Comparison of ENCODE assay signal across 7 cellular contexts in the genomic region with DNA sequence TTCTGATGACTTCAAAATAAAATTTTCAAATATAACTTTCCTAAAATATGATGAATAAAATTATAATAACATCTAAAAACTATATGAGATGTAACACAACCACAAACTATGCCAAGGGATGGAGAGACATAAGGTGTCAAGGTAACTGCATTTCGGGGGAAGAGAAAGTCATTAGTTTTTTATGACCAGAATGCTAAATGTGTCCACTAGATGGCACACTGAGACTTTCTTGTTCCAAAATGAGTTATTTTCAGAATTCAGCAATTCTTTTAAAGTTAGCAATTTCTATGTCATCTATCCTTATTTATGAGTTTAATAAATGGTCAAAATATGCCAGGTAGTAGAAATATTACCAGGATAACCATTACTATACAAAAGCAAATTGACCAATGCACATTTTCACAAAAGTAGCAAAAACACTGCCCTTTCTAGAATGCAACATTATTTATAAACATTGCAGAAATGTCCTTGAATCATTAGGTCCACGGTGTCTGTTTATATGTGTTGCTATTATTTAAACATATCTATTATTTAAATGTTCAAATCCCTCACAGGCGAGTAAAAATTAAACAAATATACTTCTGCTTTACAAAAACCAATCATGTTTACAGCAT.
A peak's percentile ranks its signal among the peaks of the same experiment; 100 is the strongest.
DNase-seq lines count a peak whose midpoint lies in the region; ATAC-seq and TF ChIP-seq lines count a peak whose summit lies in the region.

No MANE protein-coding gene starts in this region.

- POLR2A ChIA-PET in RWPE1 (lab: Yijun Ruan, JAX; ENCODE audit: low non-redundant PET): no interaction called here

- H3K18ac ChIP-seq in H9 (ENCODE audit: insufficient read length, low read depth, low read length): no peak overlapping the region

- no peak overlapping the region for H3K4ac ChIP-seq in H9 (ENCODE audit: low read depth, low read length)

- no peak overlapping the region for H3T11ph ChIP-seq in H9 (ENCODE audit: low read length)

- no peak for ATAC-seq in GM19023 (IDR thresholded peaks at IDR 0.05; ENCODE audit: unreplicated experiment)

- no peaks in the 10 kb centered on the region for H3K79me1 ChIP-seq in H9 (ENCODE audit: insufficient read depth, low read depth, low read length, poor library complexity, severe bottlenecking)

- H3K4me3 Mint-ChIP-seq in H9 (no peak overlapping the region), progenitor cell of endocrine pancreas (ENCODE audit: low read depth) (no peak overlapping the region)

- H3K27me3 Mint-ChIP-seq in H9 (ENCODE audit: low read depth): no peaks in the 10 kb centered on the region
- no peaks in the 10 kb centered on the region for H3K27me3 Mint-ChIP-seq in progenitor cell of endocrine pancreas

- no peak overlapping the region for H4K8ac ChIP-seq in H9 (replicated peaks; ENCODE audit: insufficient read length, low read depth, low read length)

- H3K27ac ChIP-seq in H9 (ENCODE audit: insufficient read length, low read depth, low read length) (no peak overlapping the region), RWPE1 (no peak overlapping the region)

- no peak overlapping the region for H2BK20ac ChIP-seq in H9 (ENCODE audit: low read depth, low read length, poor library complexity, severe bottlenecking)

- no peak overlapping the region for H3K14ac ChIP-seq in H9 (ENCODE audit: insufficient read depth, low read length)

- no peak overlapping the region for H3K4me3 ChIP-seq in fibroblast of mammary gland (ENCODE audit: control insufficient read depth, low read depth, low read length)

- H3K79me2 ChIP-seq in H9 (ENCODE audit: insufficient read depth, low read length): no peaks in the 10 kb centered on the region

- no peak overlapping the region for H3K4me2 ChIP-seq in H9 (ENCODE audit: insufficient read depth, insufficient read length, low read length)

- no peaks in the 10 kb centered on the region for H3K4me1 ChIP-seq in H9 (ENCODE audit: insufficient read depth, low read length)

- no CpG with 5 or more reads among the region's 3 CpGs for WGBS in H9 (ENCODE audit: extremely low coverage, insufficient read length, low lambda C conversion rate)

- H3K9ac ChIP-seq in H9 (ENCODE audit: extremely low read depth, insufficient read length, low read length): no peak overlapping the region

- TF ChIP-seq CTCF in H9 (conservative IDR thresholded peaks at IDR 0.05) (peak; percentile 86), RWPE1 (conservative IDR thresholded peaks at IDR 0.05; ENCODE audit: low read depth) (peak; percentile 77), fibroblast of mammary gland (conservative IDR thresholded peaks at IDR 0.05; ENCODE audit: control insufficient read depth, insufficient read depth, low read depth, low read length) (peak; percentile 79), progenitor cell of endocrine pancreas (IDR thresholded peaks at IDR 0.05; ENCODE audit: unreplicated experiment) (peak; percentile 85)

- peaks cover 0 to 4% (median 0%) of the 10 kb centered on the region in 3 experiments; a peak in 1 of 7 replicates for H3K36me3 Mint-ChIP-seq in H9 (ENCODE audit: insufficient read depth in 1 of 3, low read depth in 3 of 3)
- H3K36me3 Mint-ChIP-seq in progenitor cell of endocrine pancreas (ENCODE audit: insufficient read depth): peaks cover 1% of the 10 kb centered on the region

- H2AK5ac ChIP-seq in H9 (ENCODE audit: insufficient read length, low read length): no peak overlapping the region

- CTCF ChIA-PET in RWPE1 (lab: Yijun Ruan, JAX): interaction anchor here (0.6 kb wide), 1 partner anchor 77 kb away, joined by 3 read pairs; no protein-coding TSS in a partner anchor

- H2BK12ac ChIP-seq in H9 (ENCODE audit: insufficient read length, low read depth, low read length): no peak overlapping the region

- H4K5ac ChIP-seq in H9 (ENCODE audit: insufficient read length, low read depth, low read length): no peak overlapping the region

- H3K27ac Mint-ChIP-seq in H9: no peak overlapping the region
- H3K27ac Mint-ChIP-seq in progenitor cell of endocrine pancreas: no peak overlapping the region

- DNase-seq in DMS 273 treated with DMSO at 0.1 percent for 48 hours (lab: John Stamatoyannopoulos, UW) (peak; percentile 0), H9 (no peak), RWPE1 (ENCODE audit: low spot score) (peak; percentile 8), fibroblast of mammary gland (ENCODE audit: low read depth) (peak; percentile 53), progenitor cell of endocrine pancreas (ENCODE audit: low spot score, unreplicated experiment) (no peak)
- DNase-seq in activated CD8-positive, alpha-beta memory T cell treated with anti-CD3 and anti-CD28 coated beads, Interleukin-2, amount 50 U/mL, for 48 hours: no peak

- H3K23ac ChIP-seq in H9 (ENCODE audit: insufficient read length, low read depth, low read length): no peak overlapping the region

- no peak overlapping the region for H3K56ac ChIP-seq in H9 (ENCODE audit: insufficient read length, low read depth, low read length)

- H2BK15ac ChIP-seq in H9 (ENCODE audit: low read depth, low read length): no peak overlapping the region

- no peaks in the 10 kb centered on the region for H3K27me3 ChIP-seq in H9 (ENCODE audit: insufficient read depth, low read length)

- no peak overlapping the region for H2AFZ ChIP-seq in H9 (ENCODE audit: low read length)

- H3K4me1 Mint-ChIP-seq in H9: peaks cover 6 to 9% of the 10 kb centered on the region in 2 experiments
- peaks cover 3% of the 10 kb centered on the region for H3K4me1 Mint-ChIP-seq in progenitor cell of endocrine pancreas (ENCODE audit: low read depth)

- no peaks in the 10 kb centered on the region for H3K23me2 ChIP-seq in H9 (ENCODE audit: insufficient read length, low read depth, low read length, poor library complexity, severe bottlenecking)

- no peaks in the 10 kb centered on the region for H3K9me3 ChIP-seq in H9 (ENCODE audit: control insufficient read depth, low read depth, low read length)

- H2BK120ac ChIP-seq in H9 (ENCODE audit: low read depth, low read length, poor library complexity, severe bottlenecking): no peak overlapping the region

- no peak overlapping the region for H4K91ac ChIP-seq in H9 (ENCODE audit: insufficient read length, low read depth, low read length)

- H4K20me1 ChIP-seq in H9 (ENCODE audit: control insufficient read depth, insufficient read depth, insufficient read length): no peaks in the 10 kb centered on the region

- H2BK5ac ChIP-seq in H9 (ENCODE audit: insufficient read length, low read length): no peak overlapping the region

- H3K9me3 Mint-ChIP-seq in H9: no peaks in the 10 kb centered on the region; a peak in 1 of 5 replicates
- H3K9me3 Mint-ChIP-seq in progenitor cell of endocrine pancreas (ENCODE audit: low read depth): no peaks in the 10 kb centered on the region

Comparison
In these comparisons a context has a peak if more than half of its experiments do, and no peak if none do; other contexts are left out.
1. DNase-seq: peak in DMS 273 treated with DMSO at 0.1 percent for 48 hours (single experiment), RWPE1 (single experiment) and fibroblast of mammary gland (single experiment); none in H9 (single experiment), progenitor cell of endocrine pancreas (single experiment) and activated CD8-positive, alpha-beta memory T cell treated with anti-CD3 and anti-CD28 coated beads, Interleukin-2, amount 50 U/mL, for 48 hours (single experiment).
2. Peak in every context shown above with its lines, with median percentiles within 50 percentile points of each other: CTCF ChIP-seq.